In the genomic region with DNA sequence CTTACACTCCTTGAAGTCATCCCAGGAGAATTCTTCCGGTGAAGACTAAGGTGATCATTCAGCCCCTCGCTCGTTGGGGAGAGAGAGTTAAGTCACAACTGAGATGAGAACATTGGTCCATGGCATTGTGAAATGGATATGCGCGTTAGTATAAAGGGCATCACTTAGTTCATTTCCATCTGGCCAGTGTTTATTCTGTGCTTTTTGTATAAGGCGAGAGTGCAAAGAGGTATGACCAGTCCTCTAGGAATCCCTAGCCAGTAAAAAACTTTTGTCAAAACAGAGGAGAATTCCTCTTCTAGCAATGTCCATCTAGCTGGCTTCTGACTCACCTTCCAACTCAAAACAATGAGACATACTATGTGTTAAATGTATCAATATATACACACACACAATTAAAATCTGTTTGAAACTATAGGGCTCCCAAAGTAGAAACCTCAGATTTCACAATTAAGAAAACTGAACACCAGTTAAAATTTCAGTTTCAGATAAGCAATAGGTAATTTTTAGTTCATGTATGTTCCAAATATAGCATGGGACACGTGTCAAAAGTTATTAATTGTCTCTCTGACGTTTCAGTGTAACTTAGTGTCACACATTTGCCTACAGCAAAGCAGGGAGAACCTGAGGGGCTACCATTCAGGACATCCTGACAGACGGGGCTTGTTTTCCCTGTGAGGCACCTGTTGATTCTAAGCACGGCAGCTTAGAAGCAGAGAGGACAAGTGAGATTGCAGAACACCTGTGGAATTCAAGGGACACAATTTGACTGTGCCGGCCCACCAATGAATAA, we compare ENCODE assay signal across 8 cellular contexts.
A peak's percentile ranks its signal among the peaks of the same experiment; 100 is the strongest.
DNase-seq lines count a peak whose midpoint lies in the region; ATAC-seq and TF ChIP-seq lines count a peak whose summit lies in the region.
"Had no signal": no experiment of that assay in that cellular context is flagged by ENCODE, and none has a peak within 500 bp of the region (broad histone marks: within the 10 kb centered on the region; RNA-seq: fewer than 3 reads in every experiment).

No MANE protein-coding gene starts in this region.

- peak; percentile 15 for TF ChIP-seq POLR2A in GM19099 (IDR thresholded peaks at IDR 0.05; ENCODE audit: extremely low read depth, insufficient read length, low read depth)

- H3K4me3 Mint-ChIP-seq in stimulated activated naive B cell treated with anti-CD40 and anti-IgM and Interleukin-4, amounts not matched to agents 10 μg/mL and 1 μg/mL and 100 μg/mL, for 72 hours, result no peak overlapping the region
- no peak overlapping the region for H3K4me3 Mint-ChIP-seq in glutamatergic neuron (ENCODE audit: unreplicated experiment)
- no peak overlapping the region for H3K4me3 Mint-ChIP-seq in activated T-cell treated with anti-CD3 and anti-CD28 coated beads, Interleukin-2, amount 50 U/mL, for 4 hours

- H3K36me3 ChIP-seq in RWPE2 (ENCODE audit: low read depth), result no peaks in the 10 kb centered on the region

- no peak overlapping the region for H3K27ac ChIP-seq in RWPE2 (ENCODE audit: poor library complexity, severe bottlenecking)

- H3K4me3 ChIP-seq in RWPE2 (ENCODE audit: severe bottlenecking), result no peak overlapping the region

- peaks cover 23 to 36% of the 10 kb centered on the region in 2 donors for H3K4me1 Mint-ChIP-seq in stimulated activated naive B cell treated with anti-CD40 and anti-IgM and Interleukin-4, amounts not matched to agents 10 μg/mL and 1 μg/mL and 100 μg/mL, for 72 hours
- H3K4me1 Mint-ChIP-seq in glutamatergic neuron (ENCODE audit: low read depth, unreplicated experiment), result no peaks in the 10 kb centered on the region
- H3K4me1 Mint-ChIP-seq in activated T-cell treated with anti-CD3 and anti-CD28 coated beads, Interleukin-2, amount 50 U/mL, for 4 hours (ENCODE audit: low read depth), result peaks cover 32% of the 10 kb centered on the region

- no peaks in the 10 kb centered on the region for H3K27me3 ChIP-seq in RWPE2 (ENCODE audit: insufficient read depth, poor library complexity, severe bottlenecking)

- ATAC-seq in HG02885 (IDR thresholded peaks at IDR 0.05; ENCODE audit: poor library complexity, unreplicated experiment) (peak; percentile 61), RWPE2 (ENCODE audit: low read depth) (peak; percentile 79)
- ATAC-seq in stimulated activated naive B cell treated with anti-CD40 and anti-IgM and Interleukin-4, amounts not matched to agents 10 μg/mL and 1 μg/mL and 100 μg/mL, for 72 hours (replicated peaks), result no peak
- no peak for ATAC-seq in activated T-cell treated with anti-CD3 and anti-CD28 coated beads, Interleukin-2, amount 50 U/mL, for 4 hours
- ATAC-seq: Right ventricle myocardium inferior had no signal

- H3K27me3 Mint-ChIP-seq in stimulated activated naive B cell treated with anti-CD40 and anti-IgM and Interleukin-4, amounts not matched to agents 10 μg/mL and 1 μg/mL and 100 μg/mL, for 72 hours, result peaks cover 0 to 6% of the 10 kb centered on the region in 2 donors
- peaks cover 1% of the 10 kb centered on the region for H3K27me3 Mint-ChIP-seq in glutamatergic neuron (ENCODE audit: unreplicated experiment)
- no peaks in the 10 kb centered on the region for H3K27me3 Mint-ChIP-seq in activated T-cell treated with anti-CD3 and anti-CD28 coated beads, Interleukin-2, amount 50 U/mL, for 4 hours (ENCODE audit: low read depth)

- H3K9me3 ChIP-seq in RWPE2 (ENCODE audit: severe bottlenecking), result no peaks in the 10 kb centered on the region

- H3K4me1 ChIP-seq in RWPE2 (ENCODE audit: insufficient read depth, poor library complexity, severe bottlenecking), result peaks cover 4% of the 10 kb centered on the region

- H3K27ac Mint-ChIP-seq in stimulated activated naive B cell treated with anti-CD40 and anti-IgM and Interleukin-4, amounts not matched to agents 10 μg/mL and 1 μg/mL and 100 μg/mL, for 72 hours, result peak overlapping the region; percentile 25
- no peak overlapping the region for H3K27ac Mint-ChIP-seq in glutamatergic neuron (ENCODE audit: unreplicated experiment)

- no peak for DNase-seq in RWPE2 (ENCODE audit: low spot score)
- DNase-seq in stimulated activated naive B cell treated with anti-CD40 and anti-IgM and Interleukin-4, amounts not matched to agents 10 μg/mL and 1 μg/mL and 100 μg/mL, for 72 hours, result no peak
- no peak for DNase-seq in glutamatergic neuron
- no peak for DNase-seq in Ammon's horn (ENCODE audit: low spot score)
- DNase-seq in activated T-cell treated with anti-CD3 and anti-CD28 coated beads, Interleukin-2, amount 50 U/mL, for 4 hours, result no peak

- peaks cover 2 to 4% of the 10 kb centered on the region in 2 donors for H3K36me3 Mint-ChIP-seq in stimulated activated naive B cell treated with anti-CD40 and anti-IgM and Interleukin-4, amounts not matched to agents 10 μg/mL and 1 μg/mL and 100 μg/mL, for 72 hours
- H3K36me3 Mint-ChIP-seq in glutamatergic neuron (ENCODE audit: unreplicated experiment), result no peaks in the 10 kb centered on the region
- H3K36me3 Mint-ChIP-seq in activated T-cell treated with anti-CD3 and anti-CD28 coated beads, Interleukin-2, amount 50 U/mL, for 4 hours (ENCODE audit: insufficient read depth), result no peaks in the 10 kb centered on the region

- peaks cover 0 to 6% of the 10 kb centered on the region in 2 donors for H3K9me3 Mint-ChIP-seq in stimulated activated naive B cell treated with anti-CD40 and anti-IgM and Interleukin-4, amounts not matched to agents 10 μg/mL and 1 μg/mL and 100 μg/mL, for 72 hours
- no peaks in the 10 kb centered on the region for H3K9me3 Mint-ChIP-seq in glutamatergic neuron (ENCODE audit: unreplicated experiment)
- H3K9me3 Mint-ChIP-seq in activated T-cell treated with anti-CD3 and anti-CD28 coated beads, Interleukin-2, amount 50 U/mL, for 4 hours, result no peaks in the 10 kb centered on the region

- TF ChIP-seq CTCF in RWPE2 (IDR thresholded peaks at IDR 0.05; ENCODE audit: poor library complexity, severe bottlenecking) (no peak), glutamatergic neuron (IDR thresholded peaks at IDR 0.05; ENCODE audit: partially characterized antibody, unreplicated experiment) (no peak)

Comparison
In these comparisons a context has a peak if more than half of its experiments do, and no peak if none do; other contexts are left out.
1. ATAC-seq: peak in HG02885 (single experiment) and RWPE2 (single experiment); none in stimulated activated naive B cell treated with anti-CD40 and anti-IgM and Interleukin-4, amounts not matched to agents 10 μg/mL and 1 μg/mL and 100 μg/mL, for 72 hours (0 of 2) and activated T-cell treated with anti-CD3 and anti-CD28 coated beads, Interleukin-2, amount 50 U/mL, for 4 hours (0 of 2).